9 cellular contexts compared by ENCODE assay signal in the genomic region with DNA sequence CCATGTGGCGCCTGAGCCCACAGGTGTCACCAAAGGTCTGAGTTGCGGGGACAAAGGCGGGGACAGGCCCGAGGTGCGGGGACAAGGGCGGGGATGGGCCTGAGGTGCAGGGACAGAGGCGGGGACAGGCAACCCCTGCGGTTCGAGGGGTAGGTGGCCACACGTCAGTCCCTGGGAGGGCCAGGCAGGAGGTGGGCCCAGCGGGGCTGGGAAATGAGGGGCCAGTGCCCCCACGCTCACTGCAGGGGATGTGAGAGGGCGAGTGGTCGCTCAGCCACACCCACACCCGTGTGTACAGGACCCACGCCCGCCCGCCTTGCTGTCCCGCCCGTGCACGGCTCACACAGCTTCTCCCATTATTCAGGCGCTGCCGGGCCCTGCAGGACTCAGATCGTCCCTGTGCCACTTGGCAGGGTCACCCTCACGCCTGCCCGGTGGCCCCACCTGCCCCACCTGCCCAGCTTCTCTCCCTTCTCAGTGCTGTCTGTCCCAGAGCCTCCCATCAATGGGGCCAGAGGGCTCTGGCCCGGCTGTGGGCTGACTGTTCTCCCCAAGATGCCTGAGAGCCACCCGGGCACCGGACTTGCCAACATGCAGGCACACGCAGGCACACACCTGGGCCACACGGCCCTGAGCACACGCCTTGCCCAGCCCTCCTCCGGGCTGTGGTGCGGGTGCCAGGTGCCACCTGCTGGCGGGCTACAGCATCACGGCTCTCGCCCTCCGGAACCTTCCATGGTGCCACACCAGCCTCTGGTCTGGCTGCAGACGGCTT. TPM values are rescaled to one million over a fixed set of nuclear protein-coding genes. Genes with fewer than 3 reads are reported as not detected.
DNase-seq lines count a peak whose midpoint lies in the region; ATAC-seq, FAIRE-seq and TF ChIP-seq lines count a peak whose summit lies in the region.
"Had no signal": no experiment of that assay in that cellular context is flagged by ENCODE, and none has a peak within 500 bp of the region (broad histone marks: within the 10 kb centered on the region; RNA-seq: fewer than 3 reads in every experiment).

No MANE protein-coding gene starts in this region.

- no peaks in the 10 kb centered on the region for H3K9me3 ChIP-seq in H1 (ENCODE audit: insufficient read depth in 2 of 2, low read depth in 1 of 2, low read length in 1 of 2)

- no peak overlapping the region for H3K27ac ChIP-seq in H1 (ENCODE audit: low read depth, low read length)

- no peaks in the 10 kb centered on the region for H4K20me1 ChIP-seq in H1 (replicated peaks in 1 of 2; ENCODE audit: control insufficient read depth in 1 of 2, insufficient read depth in 2 of 2, low read length in 2 of 2)

- H3K27me3 ChIP-seq in H1 (replicated peaks in 1 of 4; ENCODE audit: control insufficient read depth in 3 of 4, extremely low read depth in 1 of 4, insufficient read depth in 3 of 4, low read length in 3 of 4): no peaks in the 10 kb centered on the region; a peak in 1 of 7 replicates

- TF ChIP-seq RAD21 in H1 (IDR thresholded peaks at IDR 0.05 in 1 of 2, conservative IDR thresholded peaks at IDR 0.05 in 1 of 2; ENCODE audit: low read depth in 2 of 2, low read length in 2 of 2): peak; percentile 97 to 98

- TF ChIP-seq CTCF in GM12864 (IDR thresholded peaks at IDR 0.05; ENCODE audit: low read depth, low read length, missing control alignments) (peak; percentile 91), H1 (IDR thresholded peaks at IDR 0.05; ENCODE audit: control extremely low read depth in 1 of 3, insufficient read depth in 1 of 3, low read depth in 1 of 3, low read length in 3 of 3) (peak; percentile 94 to 98 (median 97))

- no peak overlapping the region for H3K4me2 ChIP-seq in H1 (ENCODE audit: insufficient read depth in 1 of 2, low read depth in 2 of 2, low read length in 2 of 2)

- H2BK15ac ChIP-seq in H1 (ENCODE audit: low read length): peak overlapping the region; percentile 46

- no peak overlapping the region for H3K23ac ChIP-seq in H1 (ENCODE audit: insufficient read length)

- H2BK120ac ChIP-seq in H1 (replicated peaks; ENCODE audit: low read depth, low read length): no peak overlapping the region

- H3K79me2 ChIP-seq in H1 (ENCODE audit: control insufficient read depth in 1 of 2, insufficient read depth in 2 of 2, low read length in 2 of 2): no peaks in the 10 kb centered on the region

- peak overlapping the region; percentile 34 for H3K27ac Mint-ChIP-seq in activated CD8-positive, alpha-beta T cell treated with anti-CD3 and anti-CD28 coated beads, Interleukin-2, amount 10 ng/mL, durations not matched to agents 7 days and 5 days

- no peak overlapping the region for H3K4ac ChIP-seq in H1 (replicated peaks; ENCODE audit: insufficient read length, low read depth, low read length)

- no peaks in the 10 kb centered on the region for H3K9me3 Mint-ChIP-seq in activated CD8-positive, alpha-beta T cell treated with anti-CD3 and anti-CD28 coated beads, Interleukin-2, amount 10 ng/mL, durations not matched to agents 7 days and 5 days (ENCODE audit: insufficient read depth)

- H3K4me3 ChIP-seq in GM12864 (ENCODE audit: low read depth, low read length): no peak overlapping the region
- H3K4me3 ChIP-seq in H1 (ENCODE audit: extremely low read depth in 1 of 4, insufficient read depth in 2 of 4, low read depth in 3 of 4, low read length in 4 of 4): no peak overlapping the region

- CTCF ChIA-PET in activated CD8-positive, alpha-beta T cell treated with anti-CD3 and anti-CD28 coated beads, Interleukin-2, amount 10 ng/mL, durations not matched to agents 7 days and 5 days (lab: Charles Lee): interaction anchor here (0.7 to 2.8 kb wide), 7 partner anchors 14 to 207 kb away, joined by 3 to 28 read pairs (median 6); a partner anchor contains a TSS
- CTCF ChIA-PET in H1 (lab: Charles Lee; ENCODE audit: partially characterized antibody): interaction anchor here (0.6 to 2.6 kb wide), 48 partner anchors 10 to 210 kb away, joined by 3 to 22 read pairs (median 4); a partner anchor contains a TSS

- peak overlapping the region; percentile 16; the same call in 1 of the 2 replicates for H4K8ac ChIP-seq in H1 (ENCODE audit: extremely low read depth, insufficient read depth, low read length)

- DNase-seq in GM12864 (ENCODE audit: low read depth): no peak
- peak; percentile 84 for DNase-seq in NCI-H748 (lab: John Stamatoyannopoulos, UW; ENCODE audit: unreplicated experiment)
- peak; percentile 80 for DNase-seq in activated CD8-positive, alpha-beta T cell treated with anti-CD3 and anti-CD28 coated beads, Interleukin-2, amount 10 ng/mL, durations not matched to agents 7 days and 5 days
- DNase-seq in H1 (ENCODE audit: low read depth in 1 of 2, low spot score in 2 of 2): peak; percentile 49 to 88
- DNase-seq in midbrain (lab: John Stamatoyannopoulos, UW): peak; percentile 60
- DNase-seq in stimulated activated CD8-positive, alpha-beta memory T cell treated with anti-CD3 and anti-CD28 coated beads, Interleukin-4, amount 100 ng/mL, for 24 hours (ENCODE audit: low read depth): peak; percentile 57

- H3K9ac ChIP-seq in H1 (replicated peaks in 1 of 4; ENCODE audit: extremely low read depth in 1 of 4, low read depth in 3 of 4, low read length in 3 of 4): no peak overlapping the region

- no peak for TF ChIP-seq POLR2A in H1 (IDR thresholded peaks at IDR 0.05; ENCODE audit: control extremely low read depth in 1 of 2, low read depth in 2 of 2, low read length in 2 of 2)

- POLR2A ChIA-PET in activated CD8-positive, alpha-beta T cell treated with anti-CD3 and anti-CD28 coated beads, Interleukin-2, amount 10 ng/mL, durations not matched to agents 7 days and 5 days (lab: Charles Lee): no interaction called here
- POLR2A ChIA-PET in H1 (lab: Charles Lee; ENCODE audit: partially characterized antibody): interaction anchor here (0.6 to 1.7 kb wide), 8 partner anchors 17 to 194 kb away, joined by 3 to 5 read pairs (median 3); no protein-coding TSS in a partner anchor

- no peak for TF ChIP-seq EP300 in H1 (IDR thresholded peaks at IDR 0.05; ENCODE audit: borderline replicate concordance in 1 of 2, low read depth in 2 of 2, low read length in 2 of 2)

- H2AFZ ChIP-seq in H1 (ENCODE audit: low read length): no peak overlapping the region

- no peak overlapping the region for H3K56ac ChIP-seq in H1 (replicated peaks; ENCODE audit: insufficient read length, low read depth, low read length)

- no peak overlapping the region; the same call in none of the 2 replicates for H3K18ac ChIP-seq in H1 (ENCODE audit: extremely low read depth, low read length)

- peak overlapping the region; percentile 68; the same call in 1 of the 2 replicates for H2BK12ac ChIP-seq in H1 (ENCODE audit: low read depth, low read length)

- H2BK20ac ChIP-seq in H1 (ENCODE audit: low read length): no peak overlapping the region; the same call in 1 of the 2 replicates

- H2BK5ac ChIP-seq in H1 (ENCODE audit: low read depth, low read length): no peak overlapping the region

- H3K4me1 Mint-ChIP-seq in activated CD8-positive, alpha-beta T cell treated with anti-CD3 and anti-CD28 coated beads, Interleukin-2, amount 10 ng/mL, durations not matched to agents 7 days and 5 days (ENCODE audit: low read depth): peaks cover 2% of the 10 kb centered on the region

- no peaks in the 10 kb centered on the region for H3K23me2 ChIP-seq in H1 (ENCODE audit: low read depth, low read length)

- H3K4me3 Mint-ChIP-seq in activated CD8-positive, alpha-beta T cell treated with anti-CD3 and anti-CD28 coated beads, Interleukin-2, amount 10 ng/mL, durations not matched to agents 7 days and 5 days: no peak overlapping the region

- peaks cover 10% of the 10 kb centered on the region for H3K27me3 Mint-ChIP-seq in activated CD8-positive, alpha-beta T cell treated with anti-CD3 and anti-CD28 coated beads, Interleukin-2, amount 10 ng/mL, durations not matched to agents 7 days and 5 days (ENCODE audit: low read depth)

- 76% methylated on average over 25 of the region's 39 CpGs; no CpG with 5 or more reads in 1 of the 2 experiments for WGBS in H1 (ENCODE audit: extremely low coverage in 1 of 2, insufficient coverage in 1 of 2, insufficient read length in 1 of 2, insufficient replicate concordance in 2 of 2, low coverage in 1 of 2, low lambda C conversion rate in 2 of 2, missing lambda C conversion rate in 1 of 2), 2 experiments

- H4K5ac ChIP-seq in H1 (ENCODE audit: insufficient read length, low read depth, low read length): no peak overlapping the region

- peak overlapping the region; percentile 35 for H4K91ac ChIP-seq in H1 (replicated peaks; ENCODE audit: insufficient read length, low read length)

- no peak overlapping the region for H3K14ac ChIP-seq in H1 (ENCODE audit: insufficient read length)

- no peaks in the 10 kb centered on the region for H3K79me1 ChIP-seq in H1 (ENCODE audit: low read depth, low read length)

- no peak overlapping the region; the same call in 1 of the 2 replicates for H2AK5ac ChIP-seq in H1 (ENCODE audit: low read depth, low read length)

- H3K36me3 Mint-ChIP-seq in activated CD8-positive, alpha-beta T cell treated with anti-CD3 and anti-CD28 coated beads, Interleukin-2, amount 10 ng/mL, durations not matched to agents 7 days and 5 days (ENCODE audit: low read depth): no peaks in the 10 kb centered on the region

- no peaks in the 10 kb centered on the region for H3K36me3 ChIP-seq in H1 (ENCODE audit: control insufficient read depth in 2 of 4, insufficient read depth in 4 of 4, low read length in 3 of 4)

- ATAC-seq in HG03354 (IDR thresholded peaks at IDR 0.05; ENCODE audit: poor library complexity, severe bottlenecking, unreplicated experiment) (peak; percentile 56), GM18868 (IDR thresholded peaks at IDR 0.05; ENCODE audit: unreplicated experiment) (no peak)
- ATAC-seq in activated CD8-positive, alpha-beta T cell treated with anti-CD3 and anti-CD28 coated beads, Interleukin-2, amount 10 ng/mL, durations not matched to agents 7 days and 5 days: peak; percentile 99

- no peaks in the 10 kb centered on the region for H3K4me1 ChIP-seq in H1 (replicated peaks in 1 of 4; ENCODE audit: control insufficient read depth in 3 of 4, insufficient read depth in 4 of 4, low read length in 3 of 4)

- no peak for FAIRE-seq in H1 (lab: Jason Lieb, UNC)

RNA-seq across cellular contexts. Expression of a gene that starts 14.2 kb away (rescaled TPM):
- total RNA-seq in activated CD8-positive, alpha-beta T cell treated with anti-CD3 and anti-CD28 coated beads, Interleukin-2, amount 10 ng/mL, durations not matched to agents 7 days and 5 days: not detected
- not detected in 2 replicates for total RNA-seq in H1 (2021; fragmentation: NEBNext Ultra II Directional; extraction: Animal tissue kit (Norgen Biotek cat#: 25700))
- polyA plus RNA-seq in H1 (2011; rRNA removed): 0.09 TPM in 1 of 2 replicates, not detected in the other
- polyA plus RNA-seq in H1 (2011; cell fraction: cytosol; rRNA removed): not detected
- not detected for polyA plus RNA-seq in H1 (2011; cell fraction: nucleus; rRNA removed)
- 0.24 to 1.1 TPM (median 0.29 TPM) in 4 replicates for polyA plus RNA-seq in H1 (2012, experiment 1 of 2)
- 0.03 TPM for polyA plus RNA-seq in H1 (2012, experiment 2 of 2)
- polyA plus RNA-seq in H1 (2013, experiment 1 of 2): under 0.01 TPM
- not detected for polyA plus RNA-seq in H1 (2013, experiment 2 of 2)
- not detected in 2 replicates for polyA minus RNA-seq in H1 (2011; rRNA and poly(A)+ RNA removed)
- polyA minus RNA-seq in H1 (2011; cell fraction: cytosol; rRNA and poly(A)+ RNA removed): not detected
- polyA minus RNA-seq in H1 (2011; cell fraction: nucleus; rRNA and poly(A)+ RNA removed): not detected
- total RNA-seq: glomerular endothelial cell had no signal

RNA-seq across cellular contexts. Expression of a gene that starts 23.9 kb away (rescaled TPM):
- total RNA-seq in activated CD8-positive, alpha-beta T cell treated with anti-CD3 and anti-CD28 coated beads, Interleukin-2, amount 10 ng/mL, durations not matched to agents 7 days and 5 days: not detected
- total RNA-seq in H1 (2021; fragmentation: NEBNext Ultra II Directional; extraction: Animal tissue kit (Norgen Biotek cat#: 25700)): not detected in 2 replicates
- not detected in 2 replicates for polyA plus RNA-seq in H1 (2011; rRNA removed)
- not detected for polyA plus RNA-seq in H1 (2011; cell fraction: cytosol; rRNA removed)
- not detected for polyA plus RNA-seq in H1 (2011; cell fraction: nucleus; rRNA removed)
- polyA plus RNA-seq in H1 (2012, experiment 1 of 2): 0.01 to 0.04 TPM in 2 of 4 replicates, not detected in the others
- polyA plus RNA-seq in H1 (2012, experiment 2 of 2): not detected
- polyA plus RNA-seq in H1 (2013, experiment 1 of 2): 0.02 TPM
- polyA plus RNA-seq in H1 (2013, experiment 2 of 2): under 0.01 TPM
- polyA minus RNA-seq in H1 (2011; rRNA and poly(A)+ RNA removed): not detected in 2 replicates
- polyA minus RNA-seq in H1 (2011; cell fraction: cytosol; rRNA and poly(A)+ RNA removed): not detected
- not detected for polyA minus RNA-seq in H1 (2011; cell fraction: nucleus; rRNA and poly(A)+ RNA removed)
- total RNA-seq: glomerular endothelial cell had no signal
